In the genomic region with DNA sequence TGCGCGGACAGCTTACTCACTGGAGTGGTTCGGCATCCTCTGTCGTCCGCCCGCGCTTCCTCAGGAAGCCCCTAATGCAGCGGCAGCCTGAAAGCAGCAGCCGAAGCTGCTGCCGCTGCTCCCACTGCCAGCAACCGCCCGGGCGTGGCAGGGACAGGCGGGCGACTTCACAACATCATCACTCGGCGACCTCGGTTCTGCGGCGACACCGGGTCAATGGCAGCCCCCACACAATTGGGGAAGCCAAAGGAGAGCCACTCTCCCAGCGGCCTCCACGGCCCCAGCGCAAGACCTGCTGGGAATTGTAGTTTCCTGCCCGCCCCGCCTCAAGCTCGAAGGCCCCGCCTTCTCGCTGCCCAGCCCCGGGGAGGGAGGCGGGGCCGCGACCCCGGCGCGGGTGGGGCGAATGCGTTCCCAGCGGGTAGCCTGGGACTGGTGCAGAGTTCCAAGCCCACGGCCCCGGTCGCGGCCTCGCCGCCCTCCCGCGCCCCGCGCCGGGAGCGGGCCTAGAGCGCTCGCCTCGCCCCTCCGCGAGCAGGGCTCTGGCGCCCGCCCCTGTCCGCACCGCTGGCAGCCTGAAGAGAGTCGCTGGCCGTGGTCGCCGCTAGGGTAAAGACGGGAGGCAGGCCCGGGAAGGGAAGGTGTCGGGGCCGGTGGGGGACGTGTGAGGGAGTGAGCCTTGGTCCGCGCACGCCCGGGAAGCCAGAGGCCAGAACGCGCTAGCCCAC, we compare ENCODE assay signal across 8 cellular contexts. TPM values are rescaled to one million over a fixed set of nuclear protein-coding genes. Genes with fewer than 3 reads are reported as not detected.
DNase-seq lines count a peak whose midpoint lies in the region; ATAC-seq and TF ChIP-seq lines count a peak whose summit lies in the region.

A gene with protein sequence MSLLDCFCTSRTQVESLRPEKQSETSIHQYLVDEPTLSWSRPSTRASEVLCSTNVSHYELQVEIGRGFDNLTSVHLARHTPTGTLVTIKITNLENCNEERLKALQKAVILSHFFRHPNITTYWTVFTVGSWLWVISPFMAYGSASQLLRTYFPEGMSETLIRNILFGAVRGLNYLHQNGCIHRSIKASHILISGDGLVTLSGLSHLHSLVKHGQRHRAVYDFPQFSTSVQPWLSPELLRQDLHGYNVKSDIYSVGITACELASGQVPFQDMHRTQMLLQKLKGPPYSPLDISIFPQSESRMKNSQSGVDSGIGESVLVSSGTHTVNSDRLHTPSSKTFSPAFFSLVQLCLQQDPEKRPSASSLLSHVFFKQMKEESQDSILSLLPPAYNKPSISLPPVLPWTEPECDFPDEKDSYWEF (plus strand): TSS at position 411 of the 728 bp plus-strand sequence. CDS start 3,101 bp downstream, outside the sequence.
A gene with protein sequence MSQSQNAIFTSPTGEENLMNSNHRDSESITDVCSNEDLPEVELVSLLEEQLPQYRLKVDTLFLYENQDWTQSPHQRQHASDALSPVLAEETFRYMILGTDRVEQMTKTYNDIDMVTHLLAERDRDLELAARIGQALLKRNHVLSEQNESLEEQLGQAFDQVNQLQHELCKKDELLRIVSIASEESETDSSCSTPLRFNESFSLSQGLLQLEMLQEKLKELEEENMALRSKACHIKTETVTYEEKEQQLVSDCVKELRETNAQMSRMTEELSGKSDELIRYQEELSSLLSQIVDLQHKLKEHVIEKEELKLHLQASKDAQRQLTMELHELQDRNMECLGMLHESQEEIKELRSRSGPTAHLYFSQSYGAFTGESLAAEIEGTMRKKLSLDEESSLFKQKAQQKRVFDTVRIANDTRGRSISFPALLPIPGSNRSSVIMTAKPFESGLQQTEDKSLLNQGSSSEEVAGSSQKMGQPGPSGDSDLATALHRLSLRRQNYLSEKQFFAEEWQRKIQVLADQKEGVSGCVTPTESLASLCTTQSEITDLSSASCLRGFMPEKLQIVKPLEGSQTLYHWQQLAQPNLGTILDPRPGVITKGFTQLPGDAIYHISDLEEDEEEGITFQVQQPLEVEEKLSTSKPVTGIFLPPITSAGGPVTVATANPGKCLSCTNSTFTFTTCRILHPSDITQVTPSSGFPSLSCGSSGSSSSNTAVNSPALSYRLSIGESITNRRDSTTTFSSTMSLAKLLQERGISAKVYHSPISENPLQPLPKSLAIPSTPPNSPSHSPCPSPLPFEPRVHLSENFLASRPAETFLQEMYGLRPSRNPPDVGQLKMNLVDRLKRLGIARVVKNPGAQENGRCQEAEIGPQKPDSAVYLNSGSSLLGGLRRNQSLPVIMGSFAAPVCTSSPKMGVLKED (minus strand): TSS at position 129 of the 728 bp plus-strand sequence. CDS start 30,951 bp downstream, outside the sequence.

- no peaks in the 10 kb centered on the region for H3K9me3 Mint-ChIP-seq in Calu3 (ENCODE audit: low read depth, unreplicated experiment)
- no peaks in the 10 kb centered on the region for H3K9me3 Mint-ChIP-seq in activated CD8-positive, alpha-beta memory T cell treated with anti-CD3 and anti-CD28 coated beads, Interleukin-2, amount 10 ng/mL, durations not matched to agents 7 days and 5 days (ENCODE audit: low read depth)

- H3K36me3 ChIP-seq in NT2/D1 (ENCODE audit: insufficient read depth, insufficient read length, low read length) (peaks cover 27% of the 10 kb centered on the region), endocrine pancreas (ENCODE audit: control insufficient read depth, insufficient read depth, low read length) (no peaks in the 10 kb centered on the region), mesendoderm (ENCODE audit: control insufficient read depth, insufficient read depth, low read length) (no peaks in the 10 kb centered on the region)

- no TSS peak for BruUV-seq in Calu3 (replicated peaks; lab: Mats Ljungman, UMichigan)

- H2AK5ac ChIP-seq in mesendoderm (ENCODE audit: low read length) = no peak within 1 kb of the TSS

- H2BK15ac ChIP-seq in mesendoderm (replicated peaks; ENCODE audit: low read depth) = no peak within 1 kb of the TSS

- H4K8ac ChIP-seq in mesendoderm (ENCODE audit: low read depth, low read length) = peak within 1 kb of the TSS; percentile 28

- peak within 1 kb of the TSS; percentile 66 for H3K4me2 ChIP-seq in mesendoderm (ENCODE audit: low read length)

- no peaks in the 10 kb centered on the region for H3K27me3 Mint-ChIP-seq in Calu3 (ENCODE audit: unreplicated experiment)
- H3K27me3 Mint-ChIP-seq in activated CD8-positive, alpha-beta memory T cell treated with anti-CD3 and anti-CD28 coated beads, Interleukin-2, amount 10 ng/mL, durations not matched to agents 7 days and 5 days = no peaks in the 10 kb centered on the region

- H3K27me3 ChIP-seq in NT2/D1 (ENCODE audit: insufficient read depth, insufficient read length) (peaks cover 7% of the 10 kb centered on the region), endocrine pancreas (ENCODE audit: control insufficient read depth, insufficient read depth, low read length) (no peaks in the 10 kb centered on the region), mesendoderm (ENCODE audit: insufficient read depth, low read length, poor library complexity) (no peaks in the 10 kb centered on the region)

- H2BK120ac ChIP-seq in mesendoderm (ENCODE audit: low read depth, low read length) = no peak within 1 kb of the TSS

- H3K56ac ChIP-seq in mesendoderm (ENCODE audit: low read length) = peak within 1 kb of the TSS; percentile 94

- H2BK5ac ChIP-seq in mesendoderm (ENCODE audit: low read length) = no peak within 1 kb of the TSS

- H3K79me1 ChIP-seq in mesendoderm (ENCODE audit: low read length) = peaks cover 1% of the 10 kb centered on the region

- no CpG with 5 or more reads among the region's 75 CpGs for WGBS in mesendoderm (ENCODE audit: extremely low coverage, insufficient coverage, low lambda C conversion rate)

- peak within 1 kb of the TSS; percentile 57 for H3K18ac ChIP-seq in mesendoderm (ENCODE audit: low read length)

- TF ChIP-seq CTCF in Calu3 (IDR thresholded peaks at IDR 0.05; ENCODE audit: unreplicated experiment) = peak; percentile 25

- no peak within 1 kb of the TSS for H4K5ac ChIP-seq in mesendoderm (ENCODE audit: low read length)

- H3K36me3 Mint-ChIP-seq in Calu3 (ENCODE audit: insufficient read depth, unreplicated experiment) = peaks cover 31% of the 10 kb centered on the region
- peaks cover 17% of the 10 kb centered on the region for H3K36me3 Mint-ChIP-seq in activated CD8-positive, alpha-beta memory T cell treated with anti-CD3 and anti-CD28 coated beads, Interleukin-2, amount 10 ng/mL, durations not matched to agents 7 days and 5 days

- H3K4me1 Mint-ChIP-seq in Calu3 (ENCODE audit: low read depth, unreplicated experiment) = peaks cover 29% of the 10 kb centered on the region
- H3K4me1 Mint-ChIP-seq in activated CD8-positive, alpha-beta memory T cell treated with anti-CD3 and anti-CD28 coated beads, Interleukin-2, amount 10 ng/mL, durations not matched to agents 7 days and 5 days = peaks cover 48% of the 10 kb centered on the region

- H3K9ac ChIP-seq in NT2/D1 (ENCODE audit: insufficient read length, low read depth) (peak within 1 kb of the TSS; percentile 87), endocrine pancreas (ENCODE audit: control insufficient read depth, insufficient read depth, low read length) (peak within 1 kb of the TSS; percentile 80), mesendoderm (ENCODE audit: low read length) (peak within 1 kb of the TSS; percentile 86)

- CTCF ChIA-PET in Calu3 (lab: Charles Lee) = interaction anchor here (0.6 to 1.8 kb wide), 8 partner anchors 11 to 289 kb away, joined by 3 to 13 read pairs (median 5); no protein-coding TSS in a partner anchor
- CTCF ChIA-PET in activated CD8-positive, alpha-beta memory T cell treated with anti-CD3 and anti-CD28 coated beads, Interleukin-2, amount 10 ng/mL, durations not matched to agents 7 days and 5 days (lab: Charles Lee) = interaction anchor here (0.7 to 2.8 kb wide), 12 partner anchors 13 to 1119 kb away, joined by 3 to 12 read pairs (median 3); no protein-coding TSS in a partner anchor

- H3K23ac ChIP-seq in mesendoderm (ENCODE audit: low read length) = peak within 1 kb of the TSS; percentile 92

- H3K27ac Mint-ChIP-seq in Calu3 (ENCODE audit: unreplicated experiment) = peak within 1 kb of the TSS; percentile 70
- peak within 1 kb of the TSS; percentile 98 for H3K27ac Mint-ChIP-seq in activated CD8-positive, alpha-beta memory T cell treated with anti-CD3 and anti-CD28 coated beads, Interleukin-2, amount 10 ng/mL, durations not matched to agents 7 days and 5 days

- H3K4me1 ChIP-seq in NT2/D1 (ENCODE audit: insufficient read depth, insufficient read length) (no peaks in the 10 kb centered on the region), endocrine pancreas (ENCODE audit: control insufficient read depth, insufficient read depth, low read length) (peaks cover 10% of the 10 kb centered on the region), mesendoderm (ENCODE audit: control insufficient read depth, low read depth, low read length) (no peaks in the 10 kb centered on the region)

- H3K27ac ChIP-seq in mesendoderm (ENCODE audit: low read depth, low read length) = peak within 1 kb of the TSS; percentile 69

- H3K4me3 Mint-ChIP-seq in Calu3 (ENCODE audit: low read depth, unreplicated experiment) = peak within 1 kb of the TSS; percentile 100
- peak within 1 kb of the TSS; percentile 99 for H3K4me3 Mint-ChIP-seq in activated CD8-positive, alpha-beta memory T cell treated with anti-CD3 and anti-CD28 coated beads, Interleukin-2, amount 10 ng/mL, durations not matched to agents 7 days and 5 days

- intact Hi-C loops in Calu3 (cut with micrococcal nuclease; ENCODE audit: unreplicated experiment) = no loop called here

- H3K9me3 ChIP-seq in NT2/D1 (ENCODE audit: insufficient read depth, low read length) = no peaks in the 10 kb centered on the region
- H3K9me3 ChIP-seq in endocrine pancreas (ENCODE audit: control insufficient read depth, low read length) = no peaks in the 10 kb centered on the region

- peak; percentile 93 for DNase-seq in Calu3
- peak; percentile 19 to 97 (median 92) for DNase-seq in HUDEP-2 (lab: John Stamatoyannopoulos, UW; ENCODE audit: unreplicated experiment in 76 of 76)
- peak; percentile 93 for DNase-seq in NT2/D1 (ENCODE audit: low read depth, low spot score)
- peak; percentile 99 for DNase-seq in activated CD8-positive, alpha-beta memory T cell treated with anti-CD3 and anti-CD28 coated beads, Interleukin-2, amount 10 ng/mL, durations not matched to agents 7 days and 5 days
- peak; percentile 98 for DNase-seq in mesendoderm
- DNase-seq in stimulated activated CD8-positive, alpha-beta memory T cell treated with anti-CD3 and anti-CD28 coated beads, Interleukin-15, amount 100 ng/mL, for 1 hour (ENCODE audit: low read depth) = peak; percentile 92

- ATAC-seq in GM21381 (IDR thresholded peaks at IDR 0.05; ENCODE audit: unreplicated experiment) = peak; percentile 96
- peak; percentile 89 for ATAC-seq in activated CD8-positive, alpha-beta memory T cell treated with anti-CD3 and anti-CD28 coated beads, Interleukin-2, amount 10 ng/mL, durations not matched to agents 7 days and 5 days

- H3K79me2 ChIP-seq in mesendoderm (ENCODE audit: control insufficient read depth, insufficient read depth, low read length) = no peaks in the 10 kb centered on the region

- peak within 1 kb of the TSS; percentile 98 for H3K4me3 ChIP-seq in NT2/D1 (ENCODE audit: insufficient read length, low read depth)
- peak within 1 kb of the TSS; percentile 96 for H3K4me3 ChIP-seq in endocrine pancreas (ENCODE audit: control insufficient read depth, insufficient read depth, low read length)
- H3K4me3 ChIP-seq in mesendoderm (ENCODE audit: low read length) = peak within 1 kb of the TSS; percentile 85

- no peak within 1 kb of the TSS for H3K4ac ChIP-seq in mesendoderm (ENCODE audit: low read depth, low read length)

RNA-seq across cellular contexts. Expression of the first gene that starts in this region (rescaled TPM):
- total RNA-seq in Calu3 (2022) = 19.0 and 19.8 TPM in 2 replicates
- total RNA-seq in activated CD8-positive, alpha-beta memory T cell treated with anti-CD3 and anti-CD28 coated beads, Interleukin-2, amount 10 ng/mL, durations not matched to agents 7 days and 5 days = 10 to 100 TPM; 17.0 to 19.2 TPM
- 22.2 TPM for polyA plus RNA-seq in mesendoderm (2013, experiment 1 of 2)
- polyA plus RNA-seq in mesendoderm (2013, experiment 2 of 2) = 20.9 TPM

RNA-seq across cellular contexts. Expression of the second gene that starts in this region (rescaled TPM):
- 24.4 TPM in 2 replicates for total RNA-seq in Calu3 (2022)
- 10 to 100 TPM; 39.8 to 42.7 TPM for total RNA-seq in activated CD8-positive, alpha-beta memory T cell treated with anti-CD3 and anti-CD28 coated beads, Interleukin-2, amount 10 ng/mL, durations not matched to agents 7 days and 5 days
- 7.8 TPM for polyA plus RNA-seq in mesendoderm (2013, experiment 1 of 2)
- 7.8 TPM for polyA plus RNA-seq in mesendoderm (2013, experiment 2 of 2)

Comparison
In these comparisons a context has a peak if more than half of its experiments do, and no peak if none do; other contexts are left out.
1. Peak in every context shown above with its lines: DNase-seq, ATAC-seq, H3K4me3 ChIP-seq and H3K27ac ChIP-seq.